Comparison of ENCODE assay signal across 8 cellular contexts in genomic region chr4:99950913-99951254, GRCh38. TPM values are rescaled to one million over a fixed set of nuclear protein-coding genes. Genes with fewer than 3 reads are reported as not detected.
DNase-seq lines count a peak whose midpoint lies in the region; ATAC-seq, FAIRE-seq and TF ChIP-seq lines count a peak whose summit lies in the region.

No MANE protein-coding gene starts in this region.

- DNase-seq in HL-60 (ENCODE audit: low read depth in 1 of 2, low spot score in 1 of 2) (no peak), brain microvascular endothelial cell (no peak), right lobe of liver (no peak), thyroid gland (no peak), H54 (ENCODE audit: insufficient read length, low spot score) (no peak), occipital lobe (lab: John Stamatoyannopoulos, UW) (no peak)

- no peak for TF ChIP-seq CTCF in HL-60 (IDR thresholded peaks at IDR 0.05; ENCODE audit: insufficient read depth, low read length)
- TF ChIP-seq CTCF in brain microvascular endothelial cell (IDR thresholded peaks at IDR 0.05; ENCODE audit: low read depth, low read length, missing control alignments), result no peak
- no peak for TF ChIP-seq CTCF in right lobe of liver (IDR thresholded peaks at IDR 0.05)
- no peak for TF ChIP-seq CTCF in thyroid gland (IDR thresholded peaks at IDR 0.05)

- in situ Hi-C loops in brain microvascular endothelial cell (cut with HindIII; ENCODE audit: low pct_ligation_motif_present, low sequenced_read_pairs), result no loop called here

- H3K4me1 ChIP-seq in right lobe of liver (peaks cover 0 to 7% (median 4%) of the 10 kb centered on the region in 4 donors), thyroid gland (peaks cover 4 to 18% of the 10 kb centered on the region in 2 donors)

- peaks cover 3% of the 10 kb centered on the region for H3K36me3 ChIP-seq in brain microvascular endothelial cell (replicated peaks)
- no peaks in the 10 kb centered on the region for H3K36me3 ChIP-seq in right lobe of liver
- H3K36me3 ChIP-seq in thyroid gland, result no peaks in the 10 kb centered on the region

- H3K9me3 ChIP-seq in right lobe of liver (no peaks in the 10 kb centered on the region), thyroid gland (no peaks in the 10 kb centered on the region)

- peak overlapping the region; percentile 66 for H3K4me3 ChIP-seq in HL-60 (replicated peaks; ENCODE audit: insufficient read depth, low read length)
- peak overlapping the region; percentile 84 for H3K4me3 ChIP-seq in brain microvascular endothelial cell (ENCODE audit: low read depth, low read length)
- peak overlapping the region; percentile 77 to 91 (median 82) for H3K4me3 ChIP-seq in right lobe of liver
- H3K4me3 ChIP-seq in thyroid gland (replicated peaks in 1 of 3), result peak overlapping the region; percentile 30 to 95 (median 46)

- TF ChIP-seq POLR2A in right lobe of liver (IDR thresholded peaks at IDR 0.05) (no peak), thyroid gland (IDR thresholded peaks at IDR 0.05) (no peak), H54 (IDR thresholded peaks at IDR 0.05; ENCODE audit: low read depth, low read length) (no peak)

- ATAC-seq in right lobe of liver (no peak), HG03457 (IDR thresholded peaks at IDR 0.05; ENCODE audit: unreplicated experiment) (no peak), GM19035 (IDR thresholded peaks at IDR 0.05; ENCODE audit: unreplicated experiment) (no peak)

- intact Hi-C loops in right lobe of liver (cut with DNase I) (no loop called here), thyroid gland (cut with DNase I) (no loop called here)

- WGBS in right lobe of liver (ENCODE audit: insufficient coverage, low coverage, low lambda C conversion rate, missing lambda C conversion rate), result 1% methylated on average over 5 of the region's 8 CpGs
- whole genome bisulfite sequencing in thyroid gland, 2 donors, result 2 to 4% methylated on average over 8 of the region's 8 CpGs

- FAIRE-seq in H54 (lab: Jason Lieb, UNC), result no peak

- no peaks in the 10 kb centered on the region for H3K27me3 ChIP-seq in HL-60 (ENCODE audit: insufficient read depth, poor library complexity, severe bottlenecking)
- no peaks in the 10 kb centered on the region for H3K27me3 ChIP-seq in brain microvascular endothelial cell (replicated peaks)
- H3K27me3 ChIP-seq in right lobe of liver, result no peaks in the 10 kb centered on the region
- no peaks in the 10 kb centered on the region for H3K27me3 ChIP-seq in thyroid gland

- peak overlapping the region; percentile 97 for H3K27ac ChIP-seq in HL-60 (replicated peaks)
- H3K27ac ChIP-seq in brain microvascular endothelial cell, result peak overlapping the region; percentile 71
- H3K27ac ChIP-seq in right lobe of liver, result peak overlapping the region; percentile 66 to 81 (median 78)
- peak overlapping the region; percentile 50 to 86 (median 70) for H3K27ac ChIP-seq in thyroid gland

RNA-seq across cellular contexts. Expression of gene H2AZ1, which starts 0.8 kb away (rescaled TPM):
- total RNA-seq in right lobe of liver (100 to 1,000 TPM in 1 of 6 experiments, 10 to 100 TPM in 5; 28.8 to 122 (median 42.9) TPM), thyroid gland (100 to 1,000 TPM; 141 to 185 (median 150) TPM), occipital lobe (117 TPM)

RNA-seq across cellular contexts. Expression of gene DNAJB14, which starts 4.5 kb away (rescaled TPM):
- total RNA-seq in right lobe of liver, result 10 to 100 TPM; 12.2 to 16.6 (median 16.1) TPM
- 10 to 100 TPM; 48.1 to 84.4 (median 72.3) TPM for total RNA-seq in thyroid gland
- 105 TPM for total RNA-seq in occipital lobe

RNA-seq across cellular contexts. Expression of gene LAMTOR3, which starts 56.7 kb away (rescaled TPM):
- total RNA-seq in right lobe of liver, result 10 to 100 TPM; 14.7 to 24.6 (median 18.9) TPM
- 100 to 1,000 TPM in 1 of 4 donors, 10 to 100 TPM in 3; 67.5 to 103 (median 86.1) TPM for total RNA-seq in thyroid gland
- 57.9 TPM for total RNA-seq in occipital lobe
